In genomic region chr5:181121675-181122561, GRCh38 we compare ENCODE assay signal across 22 cellular contexts. TPM values are rescaled to one million over a fixed set of nuclear protein-coding genes. Genes with fewer than 3 reads are reported as not detected.
A peak's percentile ranks its signal among the peaks of the same experiment; 100 is the strongest.
DNase-seq lines count a peak whose midpoint lies in the region; ATAC-seq and TF ChIP-seq lines count a peak whose summit lies in the region.
"Had no signal": no experiment of that assay in that cellular context is flagged by ENCODE, and none has a peak within 500 bp of the region (broad histone marks: within the 10 kb centered on the region; RNA-seq: fewer than 3 reads in every experiment).

No MANE protein-coding gene starts in this region.

- POLR2A ChIA-PET in IMR-90 (lab: Charles Lee; ENCODE audit: unreplicated experiment) (no interaction called here), SK-N-SH (lab: Yijun Ruan, JAX) (no interaction called here)
- POLR2A ChIA-PET in CD8-positive, alpha-beta memory T cell (lab: Charles Lee): no interaction called here

- 24% methylated on average over 8 of the region's 28 CpGs; no CpG with 5 or more reads in 1 of the 2 experiments for WGBS in IMR-90 (ENCODE audit: extremely low coverage in 2 of 2, insufficient read length in 1 of 2), 2 experiments
- WGBS in SK-N-SH (ENCODE audit: low lambda C conversion rate): 29% methylated on average over 22 of the region's 28 CpGs

- intact Hi-C loops in IMR-90 (cut with micrococcal nuclease): no loop called here
- intact Hi-C loops in left colon (cut with DNase I, micrococcal nuclease): no loop called here

- ATAC-seq in IMR-90 (ENCODE audit: low read depth) (no peak), left colon (no peak), GM18511 (IDR thresholded peaks at IDR 0.05; ENCODE audit: unreplicated experiment) (no peak)
- ATAC-seq: effector memory CD8-positive, alpha-beta T cell; psoas muscle had no signal

- no peaks in the 10 kb centered on the region for H3K36me3 Mint-ChIP-seq in osteocyte (ENCODE audit: unreplicated experiment)
- no peaks in the 10 kb centered on the region for H3K36me3 Mint-ChIP-seq in CD8-positive, alpha-beta memory T cell
- H3K36me3 Mint-ChIP-seq: activated naive CD8-positive, alpha-beta T cell treated with anti-CD3 and anti-CD28 coated beads for 36 hours had no signal

- BruUV-seq in IMR-90 (replicated peaks; lab: Mats Ljungman, UMichigan): no TSS peak

- TF ChIP-seq EP300 in SK-N-SH (IDR thresholded peaks at IDR 0.05; ENCODE audit: borderline replicate concordance in 1 of 2, low read depth in 1 of 2, low read length in 1 of 2): no peak

- TF ChIP-seq POLR2A in IMR-90 (IDR thresholded peaks at IDR 0.05; ENCODE audit: low read depth, low read length): no peak

- no peak overlapping the region for H3K56ac ChIP-seq in IMR-90 (ENCODE audit: extremely low read depth, insufficient read depth, low read length)

- H3K27me3 Mint-ChIP-seq in osteocyte (ENCODE audit: unreplicated experiment): peaks cover 35% of the 10 kb centered on the region
- peaks cover 49 to 87% of the 10 kb centered on the region in 2 donors for H3K27me3 Mint-ChIP-seq in CD8-positive, alpha-beta memory T cell

- no peak overlapping the region for H3K27ac Mint-ChIP-seq in osteocyte (ENCODE audit: unreplicated experiment)
- H3K27ac Mint-ChIP-seq in CD8-positive, alpha-beta memory T cell: no peak overlapping the region
- H3K27ac Mint-ChIP-seq: activated naive CD8-positive, alpha-beta T cell treated with anti-CD3 and anti-CD28 coated beads for 36 hours; effector memory CD8-positive, alpha-beta T cell had no signal

- H3K36me3 ChIP-seq in IMR-90 (ENCODE audit: control insufficient read depth, insufficient read depth, low read length) (no peaks in the 10 kb centered on the region), SK-N-SH (replicated peaks in 1 of 2; ENCODE audit: control insufficient read depth in 1 of 2, insufficient read depth in 2 of 2, low read length in 1 of 2) (no peaks in the 10 kb centered on the region), right atrium auricular region (no peaks in the 10 kb centered on the region)
- no peaks in the 10 kb centered on the region for H3K36me3 ChIP-seq in CD8-positive, alpha-beta memory T cell (ENCODE audit: insufficient read depth, low read length)
- H3K36me3 ChIP-seq: cardiac muscle cell, thoracic aorta had no signal

- H4K91ac ChIP-seq in IMR-90 (ENCODE audit: insufficient read depth, low read depth, low read length): no peak overlapping the region

- peaks cover 3% of the 10 kb centered on the region; the same call in 1 of the 2 replicates for H3K9me3 ChIP-seq in IMR-90 (ENCODE audit: control insufficient read depth, insufficient read depth, low read length)
- no peaks in the 10 kb centered on the region for H3K9me3 ChIP-seq in SK-N-SH
- no peaks in the 10 kb centered on the region for H3K9me3 ChIP-seq in right atrium auricular region
- no peaks in the 10 kb centered on the region for H3K9me3 ChIP-seq in CD8-positive, alpha-beta memory T cell (ENCODE audit: low read length)
- H3K9me3 ChIP-seq: psoas muscle, thoracic aorta had no signal

- in situ Hi-C loops in IMR-90 (cut with MboI; ENCODE audit: low sequenced_read_pairs): no loop called here

- H4K8ac ChIP-seq in IMR-90 (ENCODE audit: low read depth in 2 of 2, low read length in 2 of 2): no peak overlapping the region; a peak in 1 of 4 replicates

- H3K4me2 ChIP-seq in IMR-90 (ENCODE audit: low read depth, low read length) (no peak overlapping the region), SK-N-SH (no peak overlapping the region)

- no peak overlapping the region for H3K23ac ChIP-seq in IMR-90 (ENCODE audit: low read depth, low read length)

- peak overlapping the region; percentile 55 for H2AK9ac ChIP-seq in IMR-90 (replicated peaks; ENCODE audit: low read depth, low read length, poor library complexity)

- H3K4ac ChIP-seq in IMR-90 (ENCODE audit: low read depth, low read length): no peak overlapping the region

- H3K9ac ChIP-seq in IMR-90 (ENCODE audit: low read depth, low read length) (no peak overlapping the region), SK-N-SH (no peak overlapping the region)

- H3K4me1 ChIP-seq in IMR-90 (ENCODE audit: control insufficient read depth, insufficient read depth, low read length) (no peaks in the 10 kb centered on the region), SK-N-SH (ENCODE audit: control insufficient read depth in 1 of 2, insufficient read depth in 2 of 2, low read depth in 1 of 2, low read length in 1 of 2) (no peaks in the 10 kb centered on the region), right atrium auricular region (no peaks in the 10 kb centered on the region)
- H3K4me1 ChIP-seq in CD8-positive, alpha-beta memory T cell (ENCODE audit: insufficient read depth, low read length): no peaks in the 10 kb centered on the region
- H3K4me1 ChIP-seq: psoas muscle had no signal

- H3K9me1 ChIP-seq in IMR-90 (ENCODE audit: insufficient read depth, low read length): no peaks in the 10 kb centered on the region

- no peaks in the 10 kb centered on the region for H3K9me2 ChIP-seq in SK-N-SH

- no peak overlapping the region for H4K5ac ChIP-seq in IMR-90 (ENCODE audit: low read depth, low read length)

- DNase-seq in IMR-90 (no peak), SK-N-SH (peak; percentile 30), right atrium auricular region (ENCODE audit: low spot score) (peak; percentile 61), osteocyte (ENCODE audit: extremely low spot score, unreplicated experiment) (peak; percentile 66), left colon (no peak)
- no peak for DNase-seq in activated T-cell treated with anti-CD3 and anti-CD28 coated beads, Interleukin-2, amount 50 U/mL, for 1 hour
- no peak for DNase-seq in CD8-positive, alpha-beta memory T cell
- DNase-seq: activated CD4-positive, alpha-beta T cell treated with anti-CD3 and anti-CD28 coated beads for 1 hour; activated naive CD8-positive, alpha-beta T cell treated with anti-CD3 and anti-CD28 coated beads for 36 hours; DMS79; effector memory CD8-positive, alpha-beta T cell; foreskin melanocyte; NCI-H1105; NCI-H2227 treated with DMSO at 0.1 percent for 48 hours; psoas muscle; stimulated activated CD4-positive, alpha-beta T cell treated with anti-CD3 and anti-CD28 coated beads, Interleukin-1b, Interleukin-23, amount 100 ng/mL, for 48 hours had no signal

- dilution Hi-C loops in IMR-90 (cut with HindIII; ENCODE audit: low sequenced_read_pairs, unreplicated experiment): no loop called here

- H3K4me1 Mint-ChIP-seq in osteocyte (ENCODE audit: unreplicated experiment): no peaks in the 10 kb centered on the region
- H3K4me1 Mint-ChIP-seq in CD8-positive, alpha-beta memory T cell: no peaks in the 10 kb centered on the region
- H3K4me1 Mint-ChIP-seq: activated naive CD8-positive, alpha-beta T cell treated with anti-CD3 and anti-CD28 coated beads for 36 hours had no signal

- H3K79me2 ChIP-seq in SK-N-SH (ENCODE audit: insufficient read depth): no peaks in the 10 kb centered on the region

- no peak overlapping the region for H2AK5ac ChIP-seq in IMR-90 (ENCODE audit: low read depth, low read length)

- peak overlapping the region; percentile 73 for H2AFZ ChIP-seq in IMR-90 (replicated peaks; ENCODE audit: low read length, poor library complexity)
- no peak overlapping the region; the same call in 1 of the 2 replicates for H2AFZ ChIP-seq in SK-N-SH (ENCODE audit: low read depth)

- H2BK20ac ChIP-seq in IMR-90 (ENCODE audit: low read depth, low read length): no peak overlapping the region

- no peak overlapping the region for H2BK15ac ChIP-seq in IMR-90 (ENCODE audit: low read depth, low read length)

- H4K20me1 ChIP-seq in IMR-90 (ENCODE audit: insufficient read depth, low read length) (no peaks in the 10 kb centered on the region), SK-N-SH (ENCODE audit: insufficient read depth) (no peaks in the 10 kb centered on the region)

- H3K27me3 ChIP-seq in IMR-90 (ENCODE audit: control insufficient read depth, insufficient read depth, low read length) (no peaks in the 10 kb centered on the region), SK-N-SH (ENCODE audit: insufficient read depth) (peaks cover 78% of the 10 kb centered on the region), right atrium auricular region (peaks cover 0 to under 1% of the 10 kb centered on the region in 2 donors)
- peaks cover 5% of the 10 kb centered on the region for H3K27me3 ChIP-seq in CD8-positive, alpha-beta memory T cell (ENCODE audit: insufficient read depth, low read length, poor library complexity, severe bottlenecking)
- H3K27me3 ChIP-seq: cardiac muscle cell had no signal

- H2BK120ac ChIP-seq in IMR-90 (ENCODE audit: low read depth, low read length): no peak overlapping the region

- H3K18ac ChIP-seq in IMR-90 (ENCODE audit: low read depth, low read length): no peak overlapping the region

- H3K4me3 ChIP-seq in IMR-90 (ENCODE audit: insufficient read depth, low read depth, low read length): no peak overlapping the region
- H3K4me3 ChIP-seq in SK-N-SH (ENCODE audit: low read depth in 2 of 2, low read length in 1 of 2): no peak overlapping the region; a peak in 1 of 4 replicates
- no peak overlapping the region for H3K4me3 ChIP-seq in right atrium auricular region
- no peak overlapping the region for H3K4me3 ChIP-seq in CD8-positive, alpha-beta memory T cell (ENCODE audit: low read length)
- H3K4me3 ChIP-seq: cardiac muscle cell, psoas muscle, thoracic aorta had no signal

- H3K14ac ChIP-seq in IMR-90 (replicated peaks; ENCODE audit: low read depth, low read length): no peak overlapping the region

- TF ChIP-seq CTCF in IMR-90 (conservative IDR thresholded peaks at IDR 0.05; ENCODE audit: low read depth, low read length) (no peak), SK-N-SH (IDR thresholded peaks at IDR 0.05) (peak; percentile 15; the same call in 1 of the 2 replicates), right atrium auricular region (IDR thresholded peaks at IDR 0.05) (no peak), osteocyte (IDR thresholded peaks at IDR 0.05) (no peak)

- no peaks in the 10 kb centered on the region for H3F3A ChIP-seq in SK-N-SH (replicated peaks; ENCODE audit: insufficient read depth)

- H3K79me1 ChIP-seq in IMR-90 (ENCODE audit: low read depth in 1 of 2, low read length in 2 of 2): no peaks in the 10 kb centered on the region

- H2BK5ac ChIP-seq in IMR-90 (ENCODE audit: low read depth, low read length, poor library complexity, severe bottlenecking): no peak overlapping the region

- H3K27ac ChIP-seq in IMR-90 (ENCODE audit: insufficient read depth, low read length) (no peak overlapping the region), SK-N-SH (ENCODE audit: low read depth in 2 of 2, low read length in 1 of 2) (no peak overlapping the region), right atrium auricular region (no peak overlapping the region)
- H3K27ac ChIP-seq in CD8-positive, alpha-beta memory T cell (ENCODE audit: low read depth, low read length): no peak overlapping the region
- H3K27ac ChIP-seq: cardiac muscle cell, psoas muscle, thoracic aorta had no signal

- H3K9me3 Mint-ChIP-seq in osteocyte (ENCODE audit: unreplicated experiment): peaks cover 6% of the 10 kb centered on the region
- H3K9me3 Mint-ChIP-seq in CD8-positive, alpha-beta memory T cell: no peaks in the 10 kb centered on the region
- H3K9me3 Mint-ChIP-seq: activated naive CD8-positive, alpha-beta T cell treated with anti-CD3 and anti-CD28 coated beads for 36 hours; effector memory CD8-positive, alpha-beta T cell had no signal

- no peak overlapping the region for H3K4me3 Mint-ChIP-seq in osteocyte (ENCODE audit: unreplicated experiment)
- H3K4me3 Mint-ChIP-seq in CD8-positive, alpha-beta memory T cell: no peak overlapping the region
- H3K4me3 Mint-ChIP-seq: activated naive CD8-positive, alpha-beta T cell treated with anti-CD3 and anti-CD28 coated beads for 36 hours; effector memory CD8-positive, alpha-beta T cell had no signal

- TF ChIP-seq RAD21 in IMR-90 (IDR thresholded peaks at IDR 0.05; ENCODE audit: low read length): no peak
- TF ChIP-seq RAD21 in SK-N-SH (IDR thresholded peaks at IDR 0.05; ENCODE audit: low read length): no peak

- CTCF ChIA-PET in IMR-90 (lab: Yijun Ruan, JAX): no interaction called here
- CTCF ChIA-PET in SK-N-SH (lab: Yijun Ruan, JAX): no interaction called here
- CTCF ChIA-PET in CD8-positive, alpha-beta memory T cell (lab: Charles Lee): no interaction called here

RNA-seq across cellular contexts. Expression of gene OR2V1, which starts 9.1 kb away (rescaled TPM):
- not detected in 2 replicates for total RNA-seq in IMR-90 (2012; rRNA removed)
- not detected in 2 replicates for polyA plus RNA-seq in IMR-90 (2012; rRNA removed)
- polyA plus RNA-seq in IMR-90 (2012; cell fraction: cytosol; rRNA removed): not detected in 2 replicates
- polyA plus RNA-seq in IMR-90 (2012; cell fraction: nucleus; rRNA removed; ENCODE audit: low replicate concordance): not detected in 2 replicates
- not detected in 2 replicates for polyA plus RNA-seq in SK-N-SH (2012; rRNA removed)
- polyA plus RNA-seq in SK-N-SH (2012; cell fraction: cytosol; rRNA removed): not detected in 2 replicates
- polyA plus RNA-seq in SK-N-SH (2012; cell fraction: nucleus; rRNA removed): not detected in 2 replicates
- not detected for total RNA-seq in right atrium auricular region
- total RNA-seq in osteocyte: not detected in 2 replicates
- not detected for total RNA-seq in left colon
- total RNA-seq in CD8-positive, alpha-beta memory T cell: not detected
- polyA plus RNA-seq in CD8-positive, alpha-beta memory T cell: not detected
- total RNA-seq: activated naive CD8-positive, alpha-beta T cell treated with anti-CD3 and anti-CD28 coated beads for 36 hours; cardiac muscle cell; OCI-LY7; psoas muscle; T-helper 1 cell treated with Interleukin-12 subunit alpha and Interleukin-12 subunit beta and Interleukin-4 antibody, amounts not matched to agents 30 ng/mL and 1 ng/mL, for 36 hours; thoracic aorta had no signal
- polyA plus RNA-seq: BJ, cardiac muscle cell, psoas muscle had no signal

RNA-seq across cellular contexts. Expression of gene OR2V2, which starts 25.5 kb away (rescaled TPM):
- total RNA-seq in IMR-90 (2012; rRNA removed): not detected in 2 replicates
- not detected in 2 replicates for polyA plus RNA-seq in IMR-90 (2012; rRNA removed)
- polyA plus RNA-seq in IMR-90 (2012; cell fraction: cytosol; rRNA removed): not detected in 2 replicates
- not detected in 2 replicates for polyA plus RNA-seq in IMR-90 (2012; cell fraction: nucleus; rRNA removed; ENCODE audit: low replicate concordance)
- not detected in 2 replicates for polyA plus RNA-seq in SK-N-SH (2012; rRNA removed)
- polyA plus RNA-seq in SK-N-SH (2012; cell fraction: cytosol; rRNA removed): not detected in 2 replicates
- not detected in 2 replicates for polyA plus RNA-seq in SK-N-SH (2012; cell fraction: nucleus; rRNA removed)
- total RNA-seq in right atrium auricular region: not detected
- total RNA-seq in osteocyte: not detected in 2 replicates
- total RNA-seq in left colon: not detected
- not detected for total RNA-seq in CD8-positive, alpha-beta memory T cell
- polyA plus RNA-seq in CD8-positive, alpha-beta memory T cell: not detected
- total RNA-seq: activated naive CD8-positive, alpha-beta T cell treated with anti-CD3 and anti-CD28 coated beads for 36 hours; cardiac muscle cell; psoas muscle; T-helper 1 cell treated with Interleukin-12 subunit alpha and Interleukin-12 subunit beta and Interleukin-4 antibody, amounts not matched to agents 30 ng/mL and 1 ng/mL, for 36 hours; thoracic aorta had no signal
- polyA plus RNA-seq: BJ, cardiac muscle cell, psoas muscle had no signal

Comparison
In these comparisons a context has a peak if more than half of its experiments do, and no peak if none do; other contexts are left out.
1. DNase-seq: peak in SK-N-SH (single experiment), right atrium auricular region (single experiment) and osteocyte (single experiment); none in IMR-90 (single experiment), left colon (0 of 2), activated T-cell treated with anti-CD3 and anti-CD28 coated beads, Interleukin-2, amount 50 U/mL, for 1 hour (single experiment) and CD8-positive, alpha-beta memory T cell (0 of 5).